9 cellular contexts compared by ENCODE assay signal in genomic region chr18:33751613-33752221, GRCh38.
A peak's percentile ranks its signal among the peaks of the same experiment; 100 is the strongest.
DNase-seq lines count a peak whose midpoint lies in the region; ATAC-seq, FAIRE-seq and TF ChIP-seq lines count a peak whose summit lies in the region.
"Had no signal": no experiment of that assay in that cellular context is flagged by ENCODE, and none has a peak within 500 bp of the region (broad histone marks: within the 10 kb centered on the region; RNA-seq: fewer than 3 reads in every experiment).

No MANE protein-coding gene starts in this region.

- H3K4me3 ChIP-seq in HL-60 (replicated peaks; ENCODE audit: insufficient read depth, low read length) = no peak overlapping the region
- H3K4me3 ChIP-seq in SK-N-MC = no peak overlapping the region; the same call in 1 of the 2 replicates
- H3K4me3 ChIP-seq in keratinocyte (ENCODE audit: control insufficient read depth in 2 of 3, extremely low read depth in 1 of 3, insufficient read depth in 2 of 3, low read depth in 1 of 3, low read length in 3 of 3) = no peak overlapping the region
- H3K4me3 ChIP-seq in testis = no peak overlapping the region

- H3K4me1 ChIP-seq in keratinocyte (ENCODE audit: control insufficient read depth, extremely low read depth, insufficient read depth, low read length) (no peaks in the 10 kb centered on the region), testis (no peaks in the 10 kb centered on the region)

- TF ChIP-seq CTCF in HL-60 (IDR thresholded peaks at IDR 0.05; ENCODE audit: insufficient read depth, low read length) (peak; percentile 26), keratinocyte (optimal IDR thresholded peaks at IDR 0.05 in 1 of 3, IDR thresholded peaks at IDR 0.05 in 1 of 3, conservative IDR thresholded peaks at IDR 0.05 in 1 of 3; ENCODE audit: extremely low read depth in 1 of 3, insufficient read depth in 2 of 3, low read length in 3 of 3) (peak in 2 of 3 experiments; percentile 35 to 40), testis (IDR thresholded peaks at IDR 0.05) (peak in 1 of 3 experiments; percentile 51)

- H2AFZ ChIP-seq in keratinocyte (ENCODE audit: control insufficient read depth, low read length) = no peak overlapping the region

- peak; percentile 41 for DNase-seq in Ammon's horn (ENCODE audit: low spot score)
- no peak for DNase-seq in HL-60 (ENCODE audit: low read depth in 1 of 2, low spot score in 1 of 2)
- DNase-seq in SK-N-MC (ENCODE audit: low read depth, low spot score) = peak; percentile 18
- DNase-seq in keratinocyte (ENCODE audit: low read depth, low spot score) = no peak
- DNase-seq in testis = no peak
- DNase-seq in activated gamma-delta T cell treated with Interleukin-2 at 50 U/mL for 16 hours = no peak
- no peak for DNase-seq in activated T-helper 1 cell treated with anti-CD3 and anti-CD28 coated beads, Interleukin-12 subunit alpha, Interleukin-12 subunit beta, Interleukin-2, Interleukin-4 antibody, amounts not matched to agents 30 ng/mL and 10 ng/mL and 1 ng/mL, durations not matched to agents 14 hours and 24 hours and 36 hours (ENCODE audit: low spot score)
- DNase-seq: T-helper 17 cell had no signal

- H3K27ac ChIP-seq in HL-60 (replicated peaks) (no peak overlapping the region), SK-N-MC (no peak overlapping the region), keratinocyte (ENCODE audit: control insufficient read depth, insufficient read depth, low read length) (no peak overlapping the region), testis (no peak overlapping the region)

- H4K20me1 ChIP-seq in keratinocyte (ENCODE audit: control insufficient read depth, extremely low read depth, insufficient read depth, low read length) = no peaks in the 10 kb centered on the region

- no peak overlapping the region for H3K9ac ChIP-seq in SK-N-MC (ENCODE audit: insufficient read length)
- H3K9ac ChIP-seq in keratinocyte (ENCODE audit: control insufficient read depth, extremely low read depth, insufficient read depth, low read length) = no peak overlapping the region

- H3K4me3 Mint-ChIP-seq in activated T-helper 1 cell treated with anti-CD3 and anti-CD28 coated beads, Interleukin-12 subunit alpha, Interleukin-12 subunit beta, Interleukin-2, Interleukin-4 antibody, amounts not matched to agents 30 ng/mL and 10 ng/mL and 1 ng/mL, durations not matched to agents 14 hours and 24 hours and 36 hours = no peak overlapping the region
- H3K4me3 Mint-ChIP-seq: T-helper 17 cell had no signal

- H3K27me3 ChIP-seq in HL-60 (ENCODE audit: insufficient read depth, poor library complexity, severe bottlenecking) (no peaks in the 10 kb centered on the region), keratinocyte (ENCODE audit: control insufficient read depth, extremely low read depth, insufficient read depth, low read length) (no peaks in the 10 kb centered on the region), testis (no peaks in the 10 kb centered on the region)

- H3K9me1 ChIP-seq in keratinocyte (ENCODE audit: control insufficient read depth, extremely low read depth, insufficient read depth, low read length) = no peaks in the 10 kb centered on the region

- ATAC-seq in HG03571 (IDR thresholded peaks at IDR 0.05; ENCODE audit: unreplicated experiment) = no peak
- ATAC-seq: T-helper 17 cell had no signal

- no peaks in the 10 kb centered on the region for H3K9me3 ChIP-seq in SK-N-MC (ENCODE audit: low read depth, low read length)
- H3K9me3 ChIP-seq in keratinocyte (ENCODE audit: control insufficient read depth, low read depth, low read length) = no peaks in the 10 kb centered on the region
- no peaks in the 10 kb centered on the region for H3K9me3 ChIP-seq in testis

- H3K4me1 Mint-ChIP-seq in activated T-helper 1 cell treated with anti-CD3 and anti-CD28 coated beads, Interleukin-12 subunit alpha, Interleukin-12 subunit beta, Interleukin-2, Interleukin-4 antibody, amounts not matched to agents 30 ng/mL and 10 ng/mL and 1 ng/mL, durations not matched to agents 14 hours and 24 hours and 36 hours (ENCODE audit: low read depth) = no peaks in the 10 kb centered on the region
- H3K4me1 Mint-ChIP-seq: T-helper 17 cell had no signal

- H3K27me3 Mint-ChIP-seq in activated T-helper 1 cell treated with anti-CD3 and anti-CD28 coated beads, Interleukin-12 subunit alpha, Interleukin-12 subunit beta, Interleukin-2, Interleukin-4 antibody, amounts not matched to agents 30 ng/mL and 10 ng/mL and 1 ng/mL, durations not matched to agents 14 hours and 24 hours and 36 hours (ENCODE audit: insufficient read depth) = no peaks in the 10 kb centered on the region
- H3K27me3 Mint-ChIP-seq: T-helper 17 cell had no signal

- no peak overlapping the region for H3K4me2 ChIP-seq in keratinocyte (ENCODE audit: control insufficient read depth, extremely low read depth, insufficient read depth, low read depth, low read length)

- no peak for TF ChIP-seq POLR2A in testis (IDR thresholded peaks at IDR 0.05)

- no peaks in the 10 kb centered on the region for H3K79me2 ChIP-seq in keratinocyte (ENCODE audit: control insufficient read depth, insufficient read depth, low read length)

- dilution Hi-C loops in keratinocyte (cut with MboI; ENCODE audit: extremely low pct_ligation_motif_present, low sequenced_read_pairs) = no loop called here

- FAIRE-seq in keratinocyte (lab: Jason Lieb, UNC) = no peak

- intact Hi-C loops in testis (cut with DNase I; ENCODE audit: low total_unique reads) = no loop called here
- intact Hi-C loops in activated T-helper 1 cell treated with anti-CD3 and anti-CD28 coated beads, Interleukin-12 subunit alpha, Interleukin-12 subunit beta, Interleukin-2, Interleukin-4 antibody, amounts not matched to agents 30 ng/mL and 10 ng/mL and 1 ng/mL, durations not matched to agents 14 hours and 24 hours and 36 hours (cut with micrococcal nuclease) = no loop called here

- H3K9me3 Mint-ChIP-seq in activated T-helper 1 cell treated with anti-CD3 and anti-CD28 coated beads, Interleukin-12 subunit alpha, Interleukin-12 subunit beta, Interleukin-2, Interleukin-4 antibody, amounts not matched to agents 30 ng/mL and 10 ng/mL and 1 ng/mL, durations not matched to agents 14 hours and 24 hours and 36 hours = no peaks in the 10 kb centered on the region

- WGBS in testis, 2 donors = 35 to 39% methylated on average over 4 of the region's 4 CpGs

- H3K27ac Mint-ChIP-seq in activated T-helper 1 cell treated with anti-CD3 and anti-CD28 coated beads, Interleukin-12 subunit alpha, Interleukin-12 subunit beta, Interleukin-2, Interleukin-4 antibody, amounts not matched to agents 30 ng/mL and 10 ng/mL and 1 ng/mL, durations not matched to agents 14 hours and 24 hours and 36 hours = no peak overlapping the region
- H3K27ac Mint-ChIP-seq: T-helper 17 cell had no signal

- no peaks in the 10 kb centered on the region for H3K36me3 ChIP-seq in SK-N-MC (ENCODE audit: insufficient read depth, low read length)
- no peaks in the 10 kb centered on the region for H3K36me3 ChIP-seq in keratinocyte (ENCODE audit: control insufficient read depth in 2 of 2, extremely low read depth in 1 of 2, insufficient read depth in 2 of 2, low read length in 2 of 2)
- H3K36me3 ChIP-seq in testis (ENCODE audit: low read depth, missing control alignments) = no peaks in the 10 kb centered on the region

- H3K36me3 Mint-ChIP-seq in activated T-helper 1 cell treated with anti-CD3 and anti-CD28 coated beads, Interleukin-12 subunit alpha, Interleukin-12 subunit beta, Interleukin-2, Interleukin-4 antibody, amounts not matched to agents 30 ng/mL and 10 ng/mL and 1 ng/mL, durations not matched to agents 14 hours and 24 hours and 36 hours (ENCODE audit: low read depth) = no peaks in the 10 kb centered on the region

Comparison
In these comparisons a context has a peak if more than half of its experiments do, and no peak if none do; other contexts are left out.
1. DNase-seq: peak in Ammon's horn (single experiment) and SK-N-MC (single experiment); none in HL-60 (0 of 2), keratinocyte (single experiment), testis (single experiment), activated gamma-delta T cell treated with Interleukin-2 at 50 U/mL for 16 hours (single experiment) and activated T-helper 1 cell treated with anti-CD3 and anti-CD28 coated beads, Interleukin-12 subunit alpha, Interleukin-12 subunit beta, Interleukin-2, Interleukin-4 antibody, amounts not matched to agents 30 ng/mL and 10 ng/mL and 1 ng/mL, durations not matched to agents 14 hours and 24 hours and 36 hours (single experiment).